Comparison of ENCODE assay signal across 17 cellular contexts in genomic region chr9:135277219-135278201, GRCh38.
DNase-seq lines count a peak whose midpoint lies in the region; ATAC-seq and TF ChIP-seq lines count a peak whose summit lies in the region.
"Had no signal": no experiment of that assay in that cellular context is flagged by ENCODE, and none has a peak within 500 bp of the region (broad histone marks: within the 10 kb centered on the region; RNA-seq: fewer than 3 reads in every experiment).

No MANE protein-coding gene starts in this region.

- TF ChIP-seq CTCF in neural crest cell (conservative IDR thresholded peaks at IDR 0.05) = no peak

- ATAC-seq in HG03469 (IDR thresholded peaks at IDR 0.05; ENCODE audit: unreplicated experiment) (no peak), HG02588 (IDR thresholded peaks at IDR 0.05; ENCODE audit: unreplicated experiment) (no peak)
- ATAC-seq: GM23338, HCT116, Panc1 had no signal

- DNase-seq in inferior parietal cortex (ENCODE audit: extremely low spot score) = peak; percentile 43
- no peak for DNase-seq in neural crest cell (ENCODE audit: low read depth, low spot score)
- no peak for DNase-seq in NCI-H1694 (lab: John Stamatoyannopoulos, UW)
- DNase-seq in NCI-H748 treated with DMSO at 0.1 percent for 48 hours (lab: John Stamatoyannopoulos, UW) = no peak
- DNase-seq: NCI-H1417 treated with DMSO at 0.1 percent for 48 hours, NCI-H2171 treated with DMSO at 0.1 percent for 48 hours, NCI-H446 treated with DMSO at 0.1 percent for 48 hours, NCI-H69, SJCRH30 had no signal

- no peaks in the 10 kb centered on the region for H3K27me3 Mint-ChIP-seq in neural crest cell (ENCODE audit: low read depth)

- no peaks in the 10 kb centered on the region for H3K4me1 Mint-ChIP-seq in neural crest cell
- H3K4me1 Mint-ChIP-seq: CD14-positive monocyte had no signal

- no peaks in the 10 kb centered on the region for H3K9me3 Mint-ChIP-seq in neural crest cell
- H3K9me3 Mint-ChIP-seq: GM23338 had no signal

- H3K36me3 Mint-ChIP-seq in neural crest cell (ENCODE audit: low read depth) = no peaks in the 10 kb centered on the region
- H3K36me3 Mint-ChIP-seq: CD14-positive monocyte had no signal

- H3K27ac ChIP-seq in angular gyrus (ENCODE audit: low read depth, low read length) = peak overlapping the region; percentile 81
- H3K27ac ChIP-seq: KMS-11, SJCRH30 had no signal

- peak overlapping the region; percentile 22 for H3K27ac Mint-ChIP-seq in neural crest cell (ENCODE audit: unreplicated experiment)
- H3K27ac Mint-ChIP-seq: CD14-positive monocyte, GM23338 had no signal

- H3K4me3 Mint-ChIP-seq in neural crest cell = no peak overlapping the region
- H3K4me3 Mint-ChIP-seq: CD14-positive monocyte, GM23338 had no signal
